ENCODE assay signal across 16 cellular contexts in genomic region chr12:100724071-100724470, GRCh38.
"Had no signal": no experiment of that assay in that cellular context is flagged by ENCODE, and none has a peak within 500 bp of the region (broad histone marks: within the 10 kb centered on the region; RNA-seq: fewer than 3 reads in every experiment).

No MANE protein-coding gene starts in this region.

- H3K9me3 Mint-ChIP-seq: activated CD4-positive, alpha-beta T cell treated with anti-CD3 and anti-CD28 coated beads, Interleukin-2, amount 10 ng/mL, durations not matched to agents 7 days and 5 days; activated T-cell treated with anti-CD3 and anti-CD28 coated beads, Interleukin-2, amount 50 U/mL, for 24 hours; activated T-helper 2 cell treated with anti-CD3 and anti-CD28 coated beads, Interferon-gamma antibody, Interleukin-2, Interleukin-4, amounts not matched to agents 10 μg/mL and 5 μg/mL and 100 μg/mL, durations not matched to agents 14 hours and 24 hours and 36 hours; nephron progenitor cell had no signal

- H3K4me3 Mint-ChIP-seq: activated CD4-positive, alpha-beta T cell treated with anti-CD3 and anti-CD28 coated beads, Interleukin-2, amount 10 ng/mL, durations not matched to agents 7 days and 5 days; activated CD8-positive, alpha-beta T cell treated with anti-CD3 and anti-CD28 coated beads, Interleukin-2, amount 10 ng/mL, durations not matched to agents 7 days and 5 days; activated T-cell treated with anti-CD3 and anti-CD28 coated beads, Interleukin-2, amount 50 U/mL, for 24 hours; effector memory CD8-positive, alpha-beta T cell; nephron progenitor cell had no signal

- H3K4me1 Mint-ChIP-seq: activated CD4-positive, alpha-beta T cell treated with anti-CD3 and anti-CD28 coated beads, Interleukin-2, amount 10 ng/mL, durations not matched to agents 7 days and 5 days had no signal

- ATAC-seq: activated CD4-positive, CD25-positive, alpha-beta regulatory T cell treated with anti-CD3 and anti-CD28 coated beads, Interleukin-2, amount 50 U/mL, for 24 hours; activated CD8-positive, alpha-beta T cell treated with anti-CD3 and anti-CD28 coated beads, Interleukin-2, amount 10 ng/mL, durations not matched to agents 7 days and 5 days; body of pancreas; effector memory CD8-positive, alpha-beta T cell; lower lobe of right lung had no signal

- DNase-seq: activated CD4-positive, alpha-beta T cell treated with anti-CD3 and anti-CD28 coated beads, Interleukin-2, amount 10 ng/mL, durations not matched to agents 7 days and 5 days; activated CD8-positive, alpha-beta T cell treated with anti-CD3 and anti-CD28 coated beads, Interleukin-2, amount 10 ng/mL, durations not matched to agents 7 days and 5 days; activated naive CD4-positive, alpha-beta T cell treated with Interleukin-2 at 50 U/mL for 16 hours; activated T-cell treated with anti-CD3 and anti-CD28 coated beads, Interleukin-2, amount 50 U/mL, for 24 hours; body of pancreas; dermis blood vessel endothelial cell; effector memory CD8-positive, alpha-beta T cell; hippocampal formation; lower lobe of right lung; nephron progenitor cell; stimulated activated CD8-positive, alpha-beta memory T cell treated with anti-CD3 and anti-CD28 coated beads, Interleukin-4, amount 100 ng/mL, for 48 hours; stimulated activated naive CD4-positive, alpha-beta T cell treated with Interleukin-2 at 50 U/mL for 16 hours; tibial artery had no signal

- H3K27ac Mint-ChIP-seq: activated CD4-positive, alpha-beta T cell treated with anti-CD3 and anti-CD28 coated beads, Interleukin-2, amount 10 ng/mL, durations not matched to agents 7 days and 5 days; activated CD8-positive, alpha-beta T cell treated with anti-CD3 and anti-CD28 coated beads, Interleukin-2, amount 10 ng/mL, durations not matched to agents 7 days and 5 days; activated T-cell treated with anti-CD3 and anti-CD28 coated beads, Interleukin-2, amount 50 U/mL, for 24 hours; activated T-helper 2 cell treated with anti-CD3 and anti-CD28 coated beads, Interferon-gamma antibody, Interleukin-2, Interleukin-4, amounts not matched to agents 10 μg/mL and 5 μg/mL and 100 μg/mL, durations not matched to agents 14 hours and 24 hours and 36 hours; effector memory CD8-positive, alpha-beta T cell; nephron progenitor cell; progenitor cell of endocrine pancreas had no signal
